Comparison of ENCODE assay signal across 28 cellular contexts in the genomic region with DNA sequence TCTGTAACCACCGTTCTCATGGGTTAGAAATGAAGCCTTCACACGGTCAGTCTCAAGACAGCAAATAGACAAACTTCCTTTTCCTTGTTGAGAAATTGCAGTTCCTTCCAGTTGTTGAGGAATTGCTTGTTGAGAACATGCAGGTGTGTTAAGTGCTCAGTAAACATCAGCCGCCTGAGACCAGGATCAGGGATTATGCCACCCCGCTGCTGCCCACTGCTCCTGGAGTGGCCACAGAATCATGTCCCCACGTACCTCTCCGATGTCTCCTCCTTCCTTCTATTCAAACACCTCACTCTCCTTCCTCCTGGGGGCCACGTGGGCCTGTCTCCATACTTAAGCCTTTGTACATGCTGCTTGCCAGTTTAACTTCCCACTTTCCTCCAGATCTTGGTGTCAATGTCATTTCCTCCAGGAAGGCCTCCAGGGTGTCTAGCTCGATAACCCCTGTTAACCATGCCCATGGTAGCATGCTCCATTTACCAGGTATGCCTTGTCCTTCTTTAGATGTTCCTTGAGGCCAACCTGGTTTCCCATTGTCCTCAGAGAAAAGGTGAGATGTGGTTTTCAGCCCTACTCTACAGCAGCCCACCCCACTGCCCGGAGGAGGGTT. TPM values are rescaled to one million over a fixed set of nuclear protein-coding genes. Genes with fewer than 3 reads are reported as not detected.
A peak's percentile ranks its signal among the peaks of the same experiment; 100 is the strongest.
DNase-seq lines count a peak whose midpoint lies in the region; ATAC-seq, FAIRE-seq and TF ChIP-seq lines count a peak whose summit lies in the region.
"Had no signal": no experiment of that assay in that cellular context is flagged by ENCODE, and none has a peak within 500 bp of the region (broad histone marks: within the 10 kb centered on the region; RNA-seq: fewer than 3 reads in every experiment).

No MANE protein-coding gene starts in this region.

- H3K9ac ChIP-seq in GM23248 = no peak overlapping the region

- H3K4me3 ChIP-seq in bronchial epithelial cell (ENCODE audit: low read depth, low read length) (no peak overlapping the region), upper lobe of right lung (no peak overlapping the region), GM23248 (no peak overlapping the region)
- H3K4me3 ChIP-seq: GM12878, transverse colon had no signal

- no peak overlapping the region for H3K4me2 ChIP-seq in GM23248 (ENCODE audit: unreplicated experiment)

- H3K36me3 Mint-ChIP-seq in mesothelial cell of epicardium (peaks cover 18% of the 10 kb centered on the region), type B pancreatic cell (peaks cover 11% of the 10 kb centered on the region)

- peaks cover 40% of the 10 kb centered on the region for H3F3A ChIP-seq in GM23248 (ENCODE audit: insufficient read depth)

- no peaks in the 10 kb centered on the region for H3K9me3 Mint-ChIP-seq in mesothelial cell of epicardium
- no peaks in the 10 kb centered on the region for H3K9me3 Mint-ChIP-seq in type B pancreatic cell
- H3K9me3 Mint-ChIP-seq: activated CD4-positive, alpha-beta memory T cell treated with anti-CD3 and anti-CD28 coated beads, Interleukin-2, amount 10 ng/mL, durations not matched to agents 7 days and 5 days; activated naive CD4-positive, alpha-beta T cell treated with anti-CD3 and anti-CD28 coated beads, Interleukin-2, amount 50 U/mL, for 24 hours; CD4-positive, CD25-positive, alpha-beta regulatory T cell; immature natural killer cell; T-helper 2 cell treated with Interferon-gamma antibody and Interleukin-4, amounts not matched to agents 5 μg/mL and 100 μg/mL, for 36 hours had no signal

- no peaks in the 10 kb centered on the region for H3K79me2 ChIP-seq in GM23248 (ENCODE audit: insufficient read depth)

- peak; percentile 96 for FAIRE-seq in bronchial epithelial cell (lab: Jason Lieb, UNC)
- FAIRE-seq: GM12878 had no signal

- in situ Hi-C loops in GM23248 (cut with MboI) = loop anchor here (25.0 kb wide), 1 partner anchor 463 kb away; a partner anchor contains a TSS

- H3K4me3 Mint-ChIP-seq in mesothelial cell of epicardium (no peak overlapping the region), type B pancreatic cell (no peak overlapping the region)
- H3K4me3 Mint-ChIP-seq: activated CD4-positive, alpha-beta memory T cell treated with anti-CD3 and anti-CD28 coated beads, Interleukin-2, amount 10 ng/mL, durations not matched to agents 7 days and 5 days; activated naive CD4-positive, alpha-beta T cell treated with anti-CD3 and anti-CD28 coated beads, Interleukin-2, amount 50 U/mL, for 24 hours; CD4-positive, CD25-positive, alpha-beta regulatory T cell; immature natural killer cell; T-helper 2 cell treated with Interferon-gamma antibody and Interleukin-4, amounts not matched to agents 5 μg/mL and 100 μg/mL, for 36 hours had no signal

- WGBS in GM23248 (ENCODE audit: low coverage in 1 of 2, low lambda C conversion rate in 2 of 2, missing lambda C conversion rate in 2 of 2), 2 experiments = 78 to 82% methylated on average over 8 to 9 of the region's 9 CpGs

- H3K9me3 ChIP-seq in upper lobe of right lung (no peaks in the 10 kb centered on the region), GM23248 (ENCODE audit: low read depth) (no peaks in the 10 kb centered on the region)
- H3K9me3 ChIP-seq: transverse colon had no signal

- H3K27ac ChIP-seq in upper lobe of right lung = peak overlapping the region; percentile 66
- no peak overlapping the region for H3K27ac ChIP-seq in GM23248
- H3K27ac ChIP-seq: transverse colon had no signal

- H3K36me3 ChIP-seq in bronchial epithelial cell (ENCODE audit: control insufficient read depth, insufficient read depth, low read length) = peaks cover 19% of the 10 kb centered on the region
- peaks cover 35% of the 10 kb centered on the region for H3K36me3 ChIP-seq in upper lobe of right lung
- no peaks in the 10 kb centered on the region for H3K36me3 ChIP-seq in GM23248 (ENCODE audit: low read depth)
- H3K36me3 ChIP-seq: transverse colon had no signal

- H4K20me1 ChIP-seq in GM23248 (ENCODE audit: insufficient read depth) = no peaks in the 10 kb centered on the region

- H3K27me3 Mint-ChIP-seq in mesothelial cell of epicardium (ENCODE audit: low read depth) = no peaks in the 10 kb centered on the region
- no peaks in the 10 kb centered on the region for H3K27me3 Mint-ChIP-seq in type B pancreatic cell
- H3K27me3 Mint-ChIP-seq: activated CD4-positive, alpha-beta memory T cell treated with anti-CD3 and anti-CD28 coated beads, Interleukin-2, amount 10 ng/mL, durations not matched to agents 7 days and 5 days; activated naive CD4-positive, alpha-beta T cell treated with anti-CD3 and anti-CD28 coated beads, Interleukin-2, amount 50 U/mL, for 24 hours; CD4-positive, CD25-positive, alpha-beta regulatory T cell had no signal

- H3K4me1 Mint-ChIP-seq in mesothelial cell of epicardium (peaks cover 3% of the 10 kb centered on the region), type B pancreatic cell (ENCODE audit: unreplicated experiment) (peaks cover 9% of the 10 kb centered on the region)
- H3K4me1 Mint-ChIP-seq: activated CD4-positive, alpha-beta memory T cell treated with anti-CD3 and anti-CD28 coated beads, Interleukin-2, amount 10 ng/mL, durations not matched to agents 7 days and 5 days; activated naive CD4-positive, alpha-beta T cell treated with anti-CD3 and anti-CD28 coated beads, Interleukin-2, amount 50 U/mL, for 24 hours; CD4-positive, CD25-positive, alpha-beta regulatory T cell had no signal

- H3K27ac Mint-ChIP-seq in mesothelial cell of epicardium (peak overlapping the region; percentile 1), type B pancreatic cell (no peak overlapping the region)
- H3K27ac Mint-ChIP-seq: activated CD4-positive, alpha-beta memory T cell treated with anti-CD3 and anti-CD28 coated beads, Interleukin-2, amount 10 ng/mL, durations not matched to agents 7 days and 5 days; activated naive CD4-positive, alpha-beta T cell treated with anti-CD3 and anti-CD28 coated beads, Interleukin-2, amount 50 U/mL, for 24 hours; T-helper 2 cell treated with Interferon-gamma antibody and Interleukin-4, amounts not matched to agents 5 μg/mL and 100 μg/mL, for 36 hours had no signal

- peak; percentile 61 for DNase-seq in NCI-H2029 (lab: John Stamatoyannopoulos, UW)
- DNase-seq in NCI-H2029 treated with DMSO at 0.1 percent for 48 hours (lab: John Stamatoyannopoulos, UW) = no peak
- DNase-seq in bronchial epithelial cell (ENCODE audit: low read depth) = no peak
- DNase-seq in mesothelial cell of epicardium (ENCODE audit: low spot score in 2 of 2, unreplicated experiment in 2 of 2) = no peak
- peak; percentile 82 for DNase-seq in upper lobe of right lung
- no peak for DNase-seq in GM23248
- DNase-seq in DMS79 treated with DMSO at 0.1 percent for 48 hours (lab: John Stamatoyannopoulos, UW) = no peak
- no peak for DNase-seq in type B pancreatic cell (ENCODE audit: extremely low spot score, unreplicated experiment)
- DNase-seq: 8988T; activated CD4-positive, alpha-beta memory T cell treated with anti-CD3 and anti-CD28 coated beads, Interleukin-2, amount 10 ng/mL, durations not matched to agents 7 days and 5 days; activated CD4-positive, alpha-beta T cell treated with anti-CD3 and anti-CD28 coated beads for 1 hour; amygdala; CD4-positive, CD25-positive, alpha-beta regulatory T cell; DMS 273 treated with DMSO at 0.1 percent for 48 hours; immature natural killer cell; left cardiac atrium; MV-4-11; NCI-H1436 treated with DMSO at 0.1 percent for 48 hours; NCI-H446; NCI-H748 treated with DMSO at 0.1 percent for 48 hours; occipital lobe; SHP77; stimulated activated CD4-positive, alpha-beta T cell treated with anti-CD3 and anti-CD28 coated beads, Interleukin-15, amount 100 ng/mL, for 24 hours; stimulated activated CD4-positive, alpha-beta T cell treated with anti-CD3 and anti-CD28 coated beads, Interleukin-4, amount 100 ng/mL, for 4 hours; transverse colon had no signal

- peak; percentile 90 for ATAC-seq in upper lobe of right lung
- ATAC-seq: GM12878, left cardiac atrium had no signal

- no peak overlapping the region for H2AFZ ChIP-seq in GM23248

- intact Hi-C loops in upper lobe of right lung (cut with DNase I) = no loop called here

- H3K27me3 ChIP-seq in bronchial epithelial cell (ENCODE audit: control insufficient read depth, insufficient read depth, low read length) = no peaks in the 10 kb centered on the region
- no peaks in the 10 kb centered on the region for H3K27me3 ChIP-seq in upper lobe of right lung
- H3K27me3 ChIP-seq in GM23248 (replicated peaks; ENCODE audit: insufficient read depth) = no peaks in the 10 kb centered on the region
- H3K27me3 ChIP-seq: transverse colon had no signal

- TF ChIP-seq CTCF in bronchial epithelial cell (IDR thresholded peaks at IDR 0.05; ENCODE audit: insufficient read depth, low read length, severe bottlenecking) (no peak), mesothelial cell of epicardium (IDR thresholded peaks at IDR 0.05; ENCODE audit: unreplicated experiment) (no peak), upper lobe of right lung (IDR thresholded peaks at IDR 0.05) (no peak), type B pancreatic cell (conservative IDR thresholded peaks at IDR 0.05) (no peak)

- no peaks in the 10 kb centered on the region for H3K9me2 ChIP-seq in GM23248 (ENCODE audit: insufficient read depth)

- H3K4me1 ChIP-seq in upper lobe of right lung (peaks cover 18% of the 10 kb centered on the region), GM23248 (ENCODE audit: insufficient read depth) (peaks cover 18% of the 10 kb centered on the region)
- H3K4me1 ChIP-seq: transverse colon had no signal

RNA-seq across cellular contexts. Expression of a gene that starts 33.8 kb away (rescaled TPM):
- 44.8 and 52.9 TPM in 2 replicates for total RNA-seq in bronchial epithelial cell
- total RNA-seq in mesothelial cell of epicardium = 43.0 to 43.9 TPM (median 43.9 TPM) in 3 replicates
- 26.4 TPM for total RNA-seq in upper lobe of right lung
- total RNA-seq in GM23248 (2014; rRNA removed; shearing (Covaris generic)) = 24.3 and 30.7 TPM in 2 replicates
- polyA plus RNA-seq in GM23248 (2016; fragmentation: Nextera tagmentation; extraction: Ambion mirVana) = 102 and 104 TPM in 2 replicates
- 40.4 and 54.2 TPM in 2 replicates for total RNA-seq in type B pancreatic cell (ENCODE audit: low replicate concordance)

RNA-seq across cellular contexts. Expression of a gene that starts 58.1 kb away (rescaled TPM):
- total RNA-seq in bronchial epithelial cell = 189 and 254 TPM in 2 replicates
- 116 to 125 TPM (median 120 TPM) in 3 replicates for total RNA-seq in mesothelial cell of epicardium
- total RNA-seq in upper lobe of right lung = 326 TPM
- 175 and 204 TPM in 2 replicates for total RNA-seq in GM23248 (2014; rRNA removed; shearing (Covaris generic))
- polyA plus RNA-seq in GM23248 (2016; fragmentation: Nextera tagmentation; extraction: Ambion mirVana) = 675 and 702 TPM in 2 replicates
- total RNA-seq in type B pancreatic cell (ENCODE audit: low replicate concordance) = 141 and 227 TPM in 2 replicates

Comparison
In these comparisons a context has a peak if more than half of its experiments do, and no peak if none do; other contexts are left out.
1. DNase-seq: peak in NCI-H2029 (single experiment) and upper lobe of right lung (single experiment); none in NCI-H2029 treated with DMSO at 0.1 percent for 48 hours (single experiment), bronchial epithelial cell (single experiment), mesothelial cell of epicardium (0 of 2), GM23248 (single experiment), DMS79 treated with DMSO at 0.1 percent for 48 hours (single experiment) and type B pancreatic cell (single experiment).